In the genomic region with DNA sequence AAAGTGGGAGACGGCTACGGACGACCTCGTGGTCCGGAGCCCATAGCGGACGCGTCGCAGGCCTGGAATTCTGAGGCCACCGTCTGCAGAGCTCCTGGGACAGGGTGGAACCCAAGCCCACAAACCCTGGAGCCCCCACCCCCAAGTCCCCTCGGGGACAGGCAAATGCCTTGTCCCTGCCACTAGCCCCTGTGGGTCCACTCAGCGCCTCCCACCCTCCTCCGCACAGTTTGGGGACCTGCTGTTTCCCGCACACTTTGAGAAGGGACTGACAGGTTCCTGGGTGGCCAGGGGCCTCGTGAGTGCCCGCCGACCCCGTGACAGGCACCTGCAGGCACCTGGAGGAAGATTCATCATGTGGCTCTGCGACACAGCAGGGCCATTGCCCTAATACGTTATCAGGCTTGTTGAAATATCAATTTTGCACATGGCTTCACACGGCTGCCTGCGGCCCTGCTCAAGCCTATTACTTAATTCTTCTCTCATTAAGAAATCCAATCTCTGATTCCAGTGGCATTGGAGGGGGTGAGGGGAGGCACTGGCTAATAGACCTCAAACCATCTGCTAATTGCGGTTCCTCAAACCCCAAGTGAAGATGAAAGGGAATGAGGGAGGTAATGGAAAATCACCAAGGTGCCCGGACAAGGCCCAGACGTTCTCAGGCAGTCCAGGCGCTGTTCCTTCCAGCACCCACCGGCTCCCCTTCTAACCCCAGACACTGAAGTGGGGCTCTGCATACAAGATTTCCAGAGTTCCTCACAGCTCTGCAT, we compare ENCODE assay signal across 17 cellular contexts.
DNase-seq lines count a peak whose midpoint lies in the region; ATAC-seq, FAIRE-seq and TF ChIP-seq lines count a peak whose summit lies in the region.
"Had no signal": no experiment of that assay in that cellular context is flagged by ENCODE, and none has a peak within 500 bp of the region (broad histone marks: within the 10 kb centered on the region; RNA-seq: fewer than 3 reads in every experiment).

No MANE protein-coding gene starts in this region.

- intact Hi-C loops in kidney (cut with DNase I) = no loop called here
- intact Hi-C loops in posterior vena cava (cut with DNase I) = no loop called here

- no peak overlapping the region for H3K4me3 ChIP-seq in kidney (ENCODE audit: low read length in 2 of 2)
- H3K4me3 ChIP-seq: A549, HAP-1 had no signal

- DNase-seq in NCI-H2171 treated with DMSO at 0.1 percent for 48 hours (lab: John Stamatoyannopoulos, UW) (peak; percentile 65), NCI-H524 treated with DMSO at 0.1 percent for 48 hours (lab: John Stamatoyannopoulos, UW) (peak; percentile 62), kidney (peak; percentile 56), posterior vena cava (ENCODE audit: low spot score) (peak; percentile 62), NCI-H774 (lab: John Stamatoyannopoulos, UW) (no peak), chondrocyte (ENCODE audit: low spot score) (no peak), NAMALWA (ENCODE audit: low spot score) (no peak)
- DNase-seq: Calu3; CD4-positive, CD25-positive, alpha-beta regulatory T cell; DMS 273 treated with DMSO at 0.1 percent for 48 hours; GDM1; GOT3 had no signal

- no peak overlapping the region for H3K9ac ChIP-seq in kidney (ENCODE audit: low read length in 2 of 2)

- no peak for FAIRE-seq in kidney (lab: Jason Lieb, UNC)
- FAIRE-seq: A549, GM12892 had no signal

- peaks cover 5% of the 10 kb centered on the region for H3K9me3 Mint-ChIP-seq in stimulated activated memory B cell treated with anti-CD40 and anti-IgM and Interleukin-4, amounts not matched to agents 10 μg/mL and 1 μg/mL and 100 μg/mL, for 72 hours
- no peaks in the 10 kb centered on the region for H3K9me3 Mint-ChIP-seq in chondrocyte (ENCODE audit: low read depth)

- no peak overlapping the region for H3K27ac Mint-ChIP-seq in stimulated activated memory B cell treated with anti-CD40 and anti-IgM and Interleukin-4, amounts not matched to agents 10 μg/mL and 1 μg/mL and 100 μg/mL, for 72 hours
- no peak overlapping the region for H3K27ac Mint-ChIP-seq in chondrocyte (ENCODE audit: unreplicated experiment)
- H3K27ac Mint-ChIP-seq: IgD-negative memory B cell had no signal

- H3K27me3 Mint-ChIP-seq in stimulated activated memory B cell treated with anti-CD40 and anti-IgM and Interleukin-4, amounts not matched to agents 10 μg/mL and 1 μg/mL and 100 μg/mL, for 72 hours = peaks cover 20% of the 10 kb centered on the region
- peaks cover 21% of the 10 kb centered on the region for H3K27me3 Mint-ChIP-seq in chondrocyte (ENCODE audit: low read depth)
- H3K27me3 Mint-ChIP-seq: CD4-positive, CD25-positive, alpha-beta regulatory T cell had no signal

- no peaks in the 10 kb centered on the region for H3K36me3 Mint-ChIP-seq in stimulated activated memory B cell treated with anti-CD40 and anti-IgM and Interleukin-4, amounts not matched to agents 10 μg/mL and 1 μg/mL and 100 μg/mL, for 72 hours
- H3K36me3 Mint-ChIP-seq in chondrocyte (ENCODE audit: low read depth) = no peaks in the 10 kb centered on the region
- H3K36me3 Mint-ChIP-seq: CD4-positive, CD25-positive, alpha-beta regulatory T cell; IgD-negative memory B cell had no signal

- no peaks in the 10 kb centered on the region for H3K4me1 ChIP-seq in kidney (ENCODE audit: control insufficient read depth in 1 of 2, insufficient read depth in 1 of 2, low read depth in 1 of 2, low read length in 2 of 2)
- H3K4me1 ChIP-seq: A549, HAP-1 had no signal

- H3K4me3 Mint-ChIP-seq in stimulated activated memory B cell treated with anti-CD40 and anti-IgM and Interleukin-4, amounts not matched to agents 10 μg/mL and 1 μg/mL and 100 μg/mL, for 72 hours = no peak overlapping the region
- H3K4me3 Mint-ChIP-seq in chondrocyte (ENCODE audit: unreplicated experiment) = no peak overlapping the region
- H3K4me3 Mint-ChIP-seq: CD4-positive, CD25-positive, alpha-beta regulatory T cell had no signal

- H3K36me3 ChIP-seq in kidney (ENCODE audit: control insufficient read depth in 1 of 2, insufficient read depth in 2 of 2, low read length in 2 of 2) = no peaks in the 10 kb centered on the region
- H3K36me3 ChIP-seq: HAP-1 had no signal

- ATAC-seq in stimulated activated memory B cell treated with anti-CD40 and anti-IgM and Interleukin-4, amounts not matched to agents 10 μg/mL and 1 μg/mL and 100 μg/mL, for 72 hours = no peak
- ATAC-seq: A549 had no signal

- no peak for TF ChIP-seq CTCF in kidney (IDR thresholded peaks at IDR 0.05; ENCODE audit: borderline replicate concordance, extremely low read depth, insufficient read depth)
- TF ChIP-seq CTCF in chondrocyte (IDR thresholded peaks at IDR 0.05) = no peak

- H3K4me1 Mint-ChIP-seq in stimulated activated memory B cell treated with anti-CD40 and anti-IgM and Interleukin-4, amounts not matched to agents 10 μg/mL and 1 μg/mL and 100 μg/mL, for 72 hours = no peaks in the 10 kb centered on the region
- H3K4me1 Mint-ChIP-seq in chondrocyte (ENCODE audit: low read depth) = no peaks in the 10 kb centered on the region
- H3K4me1 Mint-ChIP-seq: CD4-positive, CD25-positive, alpha-beta regulatory T cell; IgD-negative memory B cell had no signal

- no peaks in the 10 kb centered on the region for H3K9me3 ChIP-seq in kidney (ENCODE audit: control insufficient read depth in 1 of 2, low read length in 2 of 2)
- H3K9me3 ChIP-seq: A549, HAP-1 had no signal

- no peak overlapping the region for H3K27ac ChIP-seq in kidney (ENCODE audit: low read depth in 2 of 2, low read length in 2 of 2)
- H3K27ac ChIP-seq: A549 had no signal

Comparison
In these comparisons a context has a peak if more than half of its experiments do, and no peak if none do; other contexts are left out.
1. DNase-seq: peak in NCI-H2171 treated with DMSO at 0.1 percent for 48 hours (single experiment), NCI-H524 treated with DMSO at 0.1 percent for 48 hours (single experiment), kidney (single experiment) and posterior vena cava (single experiment); none in NCI-H774 (single experiment), chondrocyte (single experiment) and NAMALWA (single experiment).